Comparison of ENCODE assay signal across 29 cellular contexts in the genomic region with DNA sequence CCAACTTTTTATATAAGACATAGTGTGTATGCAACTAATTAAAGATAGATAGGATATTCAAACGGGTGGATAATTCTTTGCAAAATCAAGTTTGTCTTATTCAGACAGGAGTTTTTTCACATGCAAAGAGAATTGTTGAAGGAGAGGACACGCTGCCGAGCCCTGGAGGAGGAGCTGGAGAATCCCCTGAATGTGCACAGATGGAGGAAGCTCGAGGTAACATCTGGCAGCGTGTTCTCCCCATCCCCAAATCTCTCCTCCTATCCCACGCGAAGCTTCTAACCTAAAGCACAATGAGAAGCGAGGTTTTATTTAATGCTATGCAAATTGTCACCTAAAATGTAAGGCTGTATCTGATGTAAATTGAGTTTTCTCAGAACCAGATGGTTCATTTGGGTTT. TPM values are rescaled to one million over a fixed set of nuclear protein-coding genes. Genes with fewer than 3 reads are reported as not detected.
"Had no signal": no experiment of that assay in that cellular context is flagged by ENCODE, and none has a peak within 500 bp of the region (broad histone marks: within the 10 kb centered on the region; RNA-seq: fewer than 3 reads in every experiment).

No MANE protein-coding gene starts in this region.

- H3K27me3 ChIP-seq: pancreas, right lobe of liver, sigmoid colon, testis, tibial artery, transverse colon, uterus had no signal

- DNase-seq: naive thymus-derived CD8-positive, alpha-beta T cell; nephron progenitor cell; nucleus accumbens; pancreas; retina; right cardiac atrium; right lobe of liver; sigmoid colon; small intestine; stimulated activated CD4-positive, alpha-beta T cell treated with anti-CD3 and anti-CD28 coated beads, Interleukin-15, amount 100 ng/mL, for 24 hours; stimulated activated CD4-positive, alpha-beta T cell treated with anti-CD3 and anti-CD28 coated beads, Interleukin-2, amount 100 ng/mL, for 24 hours; stimulated activated CD4-positive, alpha-beta T cell treated with anti-CD3 and anti-CD28 coated beads, Interleukin-2, amount 100 ng/mL, for 48 hours; stimulated activated CD4-positive, alpha-beta T cell treated with anti-CD3 and anti-CD28 coated beads, Interleukin-4, amount 100 ng/mL, for 24 hours; stimulated activated naive B cell treated with anti-CD40 and anti-IgM and Interleukin-4, amounts not matched to agents 10 μg/mL and 1 μg/mL and 100 μg/mL, for 72 hours; stimulated activated naive CD4-positive, alpha-beta T cell treated with Interleukin-2 at 50 U/mL for 16 hours; stomach; testis; tibial artery; transverse colon; upper lobe of right lung; uterus had no signal

- H3K4me3 ChIP-seq: pancreas, prostate gland, right lobe of liver, sigmoid colon, stomach, suprapubic skin, testis, tibial artery, transverse colon, upper lobe of right lung, uterus had no signal

- H3K36me3 ChIP-seq: neutrophil, pancreas, prostate gland, right lobe of liver, sigmoid colon, stomach, suprapubic skin, tibial artery, transverse colon, upper lobe of right lung, uterus had no signal

- H3K9me3 Mint-ChIP-seq: naive thymus-derived CD8-positive, alpha-beta T cell; natural killer cell treated with Interleukin-12 subunit alpha and Interleukin-12 subunit beta and Interleukin-15 and Interleukin-18, amount 100 ng/mL, for 72 hours; nephron progenitor cell; neural crest cell; stimulated activated effector memory CD8-positive, alpha-beta T cell treated with anti-CD3 and anti-CD28 coated beads, Interleukin-12 subunit alpha, Interleukin-12 subunit beta, amount 100 ng/mL, for 72 hours; stimulated activated naive B cell treated with anti-CD40 and anti-IgM and Interleukin-4, amounts not matched to agents 10 μg/mL and 1 μg/mL and 100 μg/mL, for 72 hours; stimulated activated naive CD8-positive, alpha-beta T cell treated with anti-CD3 and anti-CD28 coated beads, Interleukin-15, Interleukin-2, amounts not matched to agents 100 ng/mL and 50 ng/mL, for 24 hours; type B pancreatic cell had no signal

- H3K9me3 ChIP-seq: neutrophil, pancreas, prostate gland, right lobe of liver, sigmoid colon, stomach, suprapubic skin, testis, tibial artery, transverse colon, upper lobe of right lung, uterus had no signal

- H3K4me1 ChIP-seq: pancreas, prostate gland, right lobe of liver, sigmoid colon, suprapubic skin, testis, tibial artery, transverse colon, upper lobe of right lung, uterus had no signal

- H3K27ac Mint-ChIP-seq: naive thymus-derived CD8-positive, alpha-beta T cell; natural killer cell treated with Interleukin-12 subunit alpha and Interleukin-12 subunit beta and Interleukin-15 and Interleukin-18, amount 100 ng/mL, for 72 hours; nephron progenitor cell; stimulated activated effector memory CD8-positive, alpha-beta T cell treated with anti-CD3 and anti-CD28 coated beads, Interleukin-12 subunit alpha, Interleukin-12 subunit beta, amount 100 ng/mL, for 72 hours; stimulated activated naive B cell treated with anti-CD40 and anti-IgM and Interleukin-4, amounts not matched to agents 10 μg/mL and 1 μg/mL and 100 μg/mL, for 72 hours; stimulated activated naive CD8-positive, alpha-beta T cell treated with anti-CD3 and anti-CD28 coated beads, Interleukin-15, Interleukin-2, amounts not matched to agents 100 ng/mL and 50 ng/mL, for 24 hours; type B pancreatic cell had no signal

- H3K4me1 Mint-ChIP-seq: nephron progenitor cell; neural crest cell; stimulated activated effector memory CD8-positive, alpha-beta T cell treated with anti-CD3 and anti-CD28 coated beads, Interleukin-12 subunit alpha, Interleukin-12 subunit beta, amount 100 ng/mL, for 72 hours; stimulated activated naive B cell treated with anti-CD40 and anti-IgM and Interleukin-4, amounts not matched to agents 10 μg/mL and 1 μg/mL and 100 μg/mL, for 72 hours had no signal

- H3K4me3 Mint-ChIP-seq: naive thymus-derived CD8-positive, alpha-beta T cell; natural killer cell treated with Interleukin-12 subunit alpha and Interleukin-12 subunit beta and Interleukin-15 and Interleukin-18, amount 100 ng/mL, for 72 hours; nephron progenitor cell; neural crest cell; stimulated activated effector memory CD8-positive, alpha-beta T cell treated with anti-CD3 and anti-CD28 coated beads, Interleukin-12 subunit alpha, Interleukin-12 subunit beta, amount 100 ng/mL, for 72 hours; stimulated activated naive B cell treated with anti-CD40 and anti-IgM and Interleukin-4, amounts not matched to agents 10 μg/mL and 1 μg/mL and 100 μg/mL, for 72 hours; stimulated activated naive CD8-positive, alpha-beta T cell treated with anti-CD3 and anti-CD28 coated beads, Interleukin-15, Interleukin-2, amounts not matched to agents 100 ng/mL and 50 ng/mL, for 24 hours; type B pancreatic cell had no signal

- ATAC-seq: naive thymus-derived CD8-positive, alpha-beta T cell; natural killer cell treated with Interleukin-12 subunit alpha and Interleukin-12 subunit beta and Interleukin-15 and Interleukin-18, amount 100 ng/mL, for 72 hours; pancreas; right cardiac atrium; right lobe of liver; stimulated activated effector memory CD8-positive, alpha-beta T cell treated with anti-CD3 and anti-CD28 coated beads, Interleukin-12 subunit alpha, Interleukin-12 subunit beta, amount 100 ng/mL, for 72 hours; stimulated activated naive B cell treated with anti-CD40 and anti-IgM and Interleukin-4, amounts not matched to agents 10 μg/mL and 1 μg/mL and 100 μg/mL, for 72 hours; upper lobe of right lung had no signal

- H3K36me3 Mint-ChIP-seq: naive thymus-derived CD8-positive, alpha-beta T cell; natural killer cell treated with Interleukin-12 subunit alpha and Interleukin-12 subunit beta and Interleukin-15 and Interleukin-18, amount 100 ng/mL, for 72 hours; stimulated activated effector memory CD8-positive, alpha-beta T cell treated with anti-CD3 and anti-CD28 coated beads, Interleukin-12 subunit alpha, Interleukin-12 subunit beta, amount 100 ng/mL, for 72 hours; stimulated activated naive B cell treated with anti-CD40 and anti-IgM and Interleukin-4, amounts not matched to agents 10 μg/mL and 1 μg/mL and 100 μg/mL, for 72 hours; type B pancreatic cell had no signal

- H3K27ac ChIP-seq: neutrophil, pancreas, prostate gland, right lobe of liver, sigmoid colon, stomach, suprapubic skin, testis, tibial artery, transverse colon, upper lobe of right lung, uterus had no signal

RNA-seq across cellular contexts. Expression of gene CFAP58, which starts 50.0 kb away (rescaled TPM):
- total RNA-seq: naive thymus-derived CD8-positive, alpha-beta T cell had no signal
